Comparison of ENCODE assay signal across 14 cellular contexts in the genomic region with DNA sequence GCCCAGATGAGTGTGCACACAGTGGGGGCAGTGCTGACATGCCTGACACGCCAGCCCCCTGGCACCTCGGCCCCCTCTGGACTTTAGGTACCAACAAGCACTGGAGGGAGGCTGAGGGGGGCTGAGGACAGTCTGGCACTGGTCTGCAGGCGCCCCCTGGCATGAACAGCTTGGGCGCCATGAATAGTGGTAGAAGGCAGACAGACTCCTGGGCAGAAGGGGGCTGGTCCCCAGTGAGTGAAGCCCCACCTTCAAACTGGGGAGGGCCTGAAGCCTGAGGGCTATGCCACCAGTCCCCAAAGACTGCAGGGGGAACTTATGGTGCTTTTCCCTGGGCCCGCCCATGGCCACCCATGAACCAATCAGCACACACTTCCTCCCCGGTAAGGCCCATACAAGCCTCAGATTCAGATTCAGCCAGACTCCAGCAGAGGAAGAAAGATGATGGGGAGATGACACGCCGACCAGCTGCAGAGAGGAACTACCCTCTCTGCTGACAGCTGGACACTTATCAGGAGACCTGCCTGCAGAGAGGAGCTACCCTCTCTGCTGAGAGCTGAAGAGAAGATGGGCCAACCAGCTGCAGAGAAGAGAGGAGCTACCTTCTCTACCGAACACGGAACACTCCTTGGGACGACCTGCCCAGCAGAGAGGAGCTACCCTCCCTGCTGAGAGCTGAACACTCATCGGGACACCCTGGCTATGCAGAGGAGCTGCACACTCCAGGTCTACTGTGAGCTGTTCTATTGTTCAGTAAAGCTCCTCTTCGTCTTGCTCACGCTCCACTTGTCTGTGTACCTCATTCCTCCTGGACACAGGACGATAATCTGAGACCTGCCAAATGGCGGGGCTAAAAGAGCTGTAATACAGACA.
DNase-seq lines count a peak whose midpoint lies in the region; FAIRE-seq and TF ChIP-seq lines count a peak whose summit lies in the region.
"Had no signal": no experiment of that assay in that cellular context is flagged by ENCODE, and none has a peak within 500 bp of the region (broad histone marks: within the 10 kb centered on the region; RNA-seq: fewer than 3 reads in every experiment).

No MANE protein-coding gene starts in this region.

- no peak overlapping the region for H3K4me2 ChIP-seq in astrocyte (ENCODE audit: low read length)
- H3K4me2 ChIP-seq: hepatocyte had no signal

- peaks cover 3% of the 10 kb centered on the region for H3K27me3 ChIP-seq in astrocyte (ENCODE audit: insufficient read depth, low read length)
- no peaks in the 10 kb centered on the region for H3K27me3 ChIP-seq in vagina
- H3K27me3 ChIP-seq: BLaER1 treated with 17β-estradiol and CSF1 and Interleukin-3, amounts not matched to agents 10 nM and 100 nM; colonic mucosa; hepatocyte had no signal

- H3K27ac Mint-ChIP-seq in astrocyte (ENCODE audit: unreplicated experiment) = no peak overlapping the region
- H3K27ac Mint-ChIP-seq: nephron had no signal

- H3K4me1 ChIP-seq in astrocyte (ENCODE audit: insufficient read depth, low read length) = no peaks in the 10 kb centered on the region
- no peaks in the 10 kb centered on the region for H3K4me1 ChIP-seq in vagina
- H3K4me1 ChIP-seq: colonic mucosa had no signal

- no peak for TF ChIP-seq CTCF in GM20000 (IDR thresholded peaks at IDR 0.05; ENCODE audit: extremely low read depth, missing control alignments)
- TF ChIP-seq CTCF in astrocyte (IDR thresholded peaks at IDR 0.05; ENCODE audit: insufficient read depth, low read depth, low read length) = no peak
- TF ChIP-seq CTCF in vagina (IDR thresholded peaks at IDR 0.05) = no peak

- no peak for FAIRE-seq in astrocyte (lab: Jason Lieb, UNC)

- intact Hi-C loops in vagina (cut with DNase I) = no loop called here

- H3K9me3 Mint-ChIP-seq in astrocyte (ENCODE audit: unreplicated experiment) = peaks cover 2% of the 10 kb centered on the region
- H3K9me3 Mint-ChIP-seq: nephron had no signal

- no peak overlapping the region for H3K4me3 ChIP-seq in astrocyte (ENCODE audit: insufficient read depth, low read depth, low read length)
- H3K4me3 ChIP-seq in vagina = no peak overlapping the region
- H3K4me3 ChIP-seq: BLaER1 treated with 17β-estradiol and CSF1 and Interleukin-3, amounts not matched to agents 10 nM and 100 nM; colonic mucosa; hepatocyte had no signal

- H3K27ac ChIP-seq in astrocyte (ENCODE audit: low read depth, low read length) (no peak overlapping the region), vagina (no peak overlapping the region)
- H3K27ac ChIP-seq: BLaER1 treated with 17β-estradiol and CSF1 and Interleukin-3, amounts not matched to agents 10 nM and 100 nM; colonic mucosa; hepatocyte had no signal

- H3K36me3 ChIP-seq in astrocyte (ENCODE audit: insufficient read depth, low read length) (no peaks in the 10 kb centered on the region), vagina (no peaks in the 10 kb centered on the region)
- H3K36me3 ChIP-seq: BLaER1 treated with 17β-estradiol and CSF1 and Interleukin-3, amounts not matched to agents 10 nM and 100 nM; colonic mucosa had no signal

- H3K4me1 Mint-ChIP-seq in astrocyte (ENCODE audit: low read depth, unreplicated experiment) = no peaks in the 10 kb centered on the region

- no peaks in the 10 kb centered on the region for H3K36me3 Mint-ChIP-seq in astrocyte (ENCODE audit: low read depth, unreplicated experiment)

- DNase-seq in DMS53 (lab: John Stamatoyannopoulos, UW) (peak; percentile 79), GM20000 (ENCODE audit: low spot score) (peak; percentile 57), NCI-H1694 (lab: John Stamatoyannopoulos, UW) (peak; percentile 92), astrocyte (ENCODE audit: low read depth) (no peak), vagina (ENCODE audit: extremely low spot score in 2 of 2) (no peak), HK-2 (ENCODE audit: unreplicated experiment) (no peak), amniotic stem cell (lab: John Stamatoyannopoulos, UW) (no peak), cortex of kidney (lab: John Stamatoyannopoulos, UW) (no peak)
- DNase-seq: activated T-cell treated with anti-CD3 and anti-CD28 coated beads for 4 hours; colonic mucosa; stimulated activated CD4-positive, alpha-beta T cell treated with anti-CD3 and anti-CD28 coated beads, Interleukin-4, amount 100 ng/mL, for 4 hours had no signal

- H3K79me2 ChIP-seq in astrocyte (ENCODE audit: insufficient read depth, low read length) = no peaks in the 10 kb centered on the region
- H3K79me2 ChIP-seq: hepatocyte had no signal

- TF ChIP-seq POLR2A in vagina (IDR thresholded peaks at IDR 0.05) = no peak

- H3K9me3 ChIP-seq in astrocyte (ENCODE audit: insufficient read depth, low read depth, low read length) (no peaks in the 10 kb centered on the region), vagina (no peaks in the 10 kb centered on the region)
- H3K9me3 ChIP-seq: BLaER1 treated with 17β-estradiol and CSF1 and Interleukin-3, amounts not matched to agents 10 nM and 100 nM; colonic mucosa had no signal

- no peak overlapping the region for H3K4me3 Mint-ChIP-seq in astrocyte (ENCODE audit: unreplicated experiment)
- H3K4me3 Mint-ChIP-seq: nephron had no signal

- no peaks in the 10 kb centered on the region for H4K20me1 ChIP-seq in astrocyte (ENCODE audit: insufficient read depth, low read length)
- H4K20me1 ChIP-seq: BLaER1 treated with 17β-estradiol and CSF1 and Interleukin-3, amounts not matched to agents 10 nM and 100 nM had no signal

- no peak overlapping the region for H3K9ac ChIP-seq in astrocyte (ENCODE audit: low read length)
- H3K9ac ChIP-seq: BLaER1 treated with 17β-estradiol and CSF1 and Interleukin-3, amounts not matched to agents 10 nM and 100 nM had no signal

- peaks cover 5% of the 10 kb centered on the region for H3K27me3 Mint-ChIP-seq in astrocyte (ENCODE audit: low read depth, unreplicated experiment)

- H2AFZ ChIP-seq in astrocyte (ENCODE audit: low read depth, low read length) = peak overlapping the region; percentile 26
- H2AFZ ChIP-seq: hepatocyte had no signal

Comparison
In these comparisons a context has a peak if more than half of its experiments do, and no peak if none do; other contexts are left out.
1. DNase-seq: peak in DMS53 (single experiment), GM20000 (single experiment) and NCI-H1694 (single experiment); none in astrocyte (single experiment), vagina (0 of 2), HK-2 (single experiment), amniotic stem cell (single experiment) and cortex of kidney (single experiment).